Comparison of ENCODE assay signal across 2 cellular contexts in the genomic region with DNA sequence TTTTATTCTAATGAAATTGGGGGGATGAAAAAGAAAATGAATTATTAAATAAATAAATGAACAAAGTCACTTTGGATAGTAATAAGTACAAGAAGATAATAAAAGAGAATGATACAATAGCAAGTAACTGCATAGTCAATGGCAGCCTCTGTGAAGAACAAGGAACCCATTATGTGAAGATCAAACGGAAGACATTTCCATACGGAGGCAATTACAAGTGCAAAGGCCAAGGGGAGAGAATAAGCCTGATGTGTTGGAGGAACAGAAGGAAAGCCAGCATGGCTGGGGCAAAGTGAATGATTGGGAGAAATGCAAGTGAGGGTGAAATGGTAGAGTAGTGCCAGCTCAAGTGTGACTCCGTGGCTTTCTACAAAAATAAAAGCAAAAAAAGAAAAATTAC.
TF ChIP-seq lines count a peak whose summit lies in the region.

No MANE protein-coding gene starts in this region.

TF ChIP-seq in HepG2, 621 proteins besides CTCF, POLR2A, EP300 and RAD21 (continues in another document):
- TF ChIP-seq ZNF12 (CRISPR knock-in tag; IDR thresholded peaks at IDR 0.05) (peak; percentile 75), FOXP1 (IDR thresholded peaks at IDR 0.05) (no peak), FOXP1 (CRISPR knock-in tag; IDR thresholded peaks at IDR 0.05) (peak; percentile 46; the same call in 1 of the 2 replicates), NRL (CRISPR knock-in tag; IDR thresholded peaks at IDR 0.05; ENCODE audit: borderline replicate concordance) (no peak), GFI1 (CRISPR knock-in tag; IDR thresholded peaks at IDR 0.05; ENCODE audit: borderline replicate concordance) (0 out of 2 replicates have a peak, but pooled peaks have one; percentile 46), NR2C2 (CRISPR knock-in tag; IDR thresholded peaks at IDR 0.05; ENCODE audit: borderline replicate concordance) (peak; percentile 48; the same call in 1 of the 2 replicates), SALL1 (CRISPR knock-in tag; IDR thresholded peaks at IDR 0.05) (peak; percentile 48; the same call in 1 of the 2 replicates), HOXA3 (CRISPR knock-in tag; IDR thresholded peaks at IDR 0.05) (peak; percentile 18; the same call in 1 of the 2 replicates), ZNF614 (CRISPR knock-in tag; IDR thresholded peaks at IDR 0.05; ENCODE audit: borderline replicate concordance) (0 out of 2 replicates have a peak, but pooled peaks have one; percentile 40), ISL2 (CRISPR knock-in tag; IDR thresholded peaks at IDR 0.05) (peak; percentile 67), RCOR2 (CRISPR knock-in tag; IDR thresholded peaks at IDR 0.05) (peak; percentile 67; the same call in 1 of the 2 replicates), MIXL1 (CRISPR knock-in tag; IDR thresholded peaks at IDR 0.05) (peak; percentile 72), ZNF292 (CRISPR knock-in tag; IDR thresholded peaks at IDR 0.05; ENCODE audit: borderline replicate concordance, low read depth) (0 out of 2 replicates have a peak, but pooled peaks have one; percentile 41), ZNF792 (CRISPR knock-in tag; IDR thresholded peaks at IDR 0.05) (0 out of 2 replicates have a peak, but pooled peaks have one; percentile 34), HDAC2 (CRISPR knock-in tag; IDR thresholded peaks at IDR 0.05) (peak; percentile 80; the same call in 1 of the 2 replicates), ZNF879 (CRISPR knock-in tag; IDR thresholded peaks at IDR 0.05) (no peak), PPARG (CRISPR knock-in tag; conservative IDR thresholded peaks at IDR 0.05) (0 out of 2 replicates have a peak, but pooled peaks have one; percentile 79), TEAD3 (CRISPR knock-in tag; optimal IDR thresholded peaks at IDR 0.05; ENCODE audit: borderline replicate concordance) (peak; percentile 47), ZFX (CRISPR knock-in tag; IDR thresholded peaks at IDR 0.05; ENCODE audit: low read depth) (0 out of 2 replicates have a peak, but pooled peaks have one; percentile 24), FOXJ3 (CRISPR knock-in tag; IDR thresholded peaks at IDR 0.05; ENCODE audit: borderline replicate concordance) (peak; percentile 47; the same call in 1 of the 2 replicates), KLF12 (CRISPR knock-in tag; IDR thresholded peaks at IDR 0.05; ENCODE audit: borderline replicate concordance) (no peak), NCOA2 (CRISPR knock-in tag; IDR thresholded peaks at IDR 0.05) (peak; percentile 62; the same call in 1 of the 2 replicates), ZNF644 (CRISPR knock-in tag; IDR thresholded peaks at IDR 0.05; ENCODE audit: low read depth) (peak; percentile 98), POGZ (CRISPR knock-in tag; IDR thresholded peaks at IDR 0.05) (peak; percentile 71; the same call in 1 of the 2 replicates), FOSL2 (CRISPR knock-in tag; IDR thresholded peaks at IDR 0.05) (0 out of 2 replicates have a peak, but pooled peaks have one; percentile 32), JUN (CRISPR knock-in tag; IDR thresholded peaks at IDR 0.05) (no peak), ZNF260 (CRISPR knock-in tag; IDR thresholded peaks at IDR 0.05; ENCODE audit: borderline replicate concordance, low read depth) (no peak), CREM (IDR thresholded peaks at IDR 0.05) (peak; percentile 53; the same call in 1 of the 2 replicates), CREM (CRISPR knock-in tag; IDR thresholded peaks at IDR 0.05) (no peak), TBX2 (CRISPR knock-in tag; IDR thresholded peaks at IDR 0.05; ENCODE audit: borderline replicate concordance) (peak; percentile 25; the same call in 1 of the 2 replicates)
- TF ChIP-seq, protein P1, sequence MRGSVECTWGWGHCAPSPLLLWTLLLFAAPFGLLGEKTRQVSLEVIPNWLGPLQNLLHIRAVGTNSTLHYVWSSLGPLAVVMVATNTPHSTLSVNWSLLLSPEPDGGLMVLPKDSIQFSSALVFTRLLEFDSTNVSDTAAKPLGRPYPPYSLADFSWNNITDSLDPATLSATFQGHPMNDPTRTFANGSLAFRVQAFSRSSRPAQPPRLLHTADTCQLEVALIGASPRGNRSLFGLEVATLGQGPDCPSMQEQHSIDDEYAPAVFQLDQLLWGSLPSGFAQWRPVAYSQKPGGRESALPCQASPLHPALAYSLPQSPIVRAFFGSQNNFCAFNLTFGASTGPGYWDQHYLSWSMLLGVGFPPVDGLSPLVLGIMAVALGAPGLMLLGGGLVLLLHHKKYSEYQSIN (CRISPR knock-in tag; IDR thresholded peaks at IDR 0.05; ENCODE audit: borderline replicate concordance) = no peak
- TF ChIP-seq, protein P2, sequence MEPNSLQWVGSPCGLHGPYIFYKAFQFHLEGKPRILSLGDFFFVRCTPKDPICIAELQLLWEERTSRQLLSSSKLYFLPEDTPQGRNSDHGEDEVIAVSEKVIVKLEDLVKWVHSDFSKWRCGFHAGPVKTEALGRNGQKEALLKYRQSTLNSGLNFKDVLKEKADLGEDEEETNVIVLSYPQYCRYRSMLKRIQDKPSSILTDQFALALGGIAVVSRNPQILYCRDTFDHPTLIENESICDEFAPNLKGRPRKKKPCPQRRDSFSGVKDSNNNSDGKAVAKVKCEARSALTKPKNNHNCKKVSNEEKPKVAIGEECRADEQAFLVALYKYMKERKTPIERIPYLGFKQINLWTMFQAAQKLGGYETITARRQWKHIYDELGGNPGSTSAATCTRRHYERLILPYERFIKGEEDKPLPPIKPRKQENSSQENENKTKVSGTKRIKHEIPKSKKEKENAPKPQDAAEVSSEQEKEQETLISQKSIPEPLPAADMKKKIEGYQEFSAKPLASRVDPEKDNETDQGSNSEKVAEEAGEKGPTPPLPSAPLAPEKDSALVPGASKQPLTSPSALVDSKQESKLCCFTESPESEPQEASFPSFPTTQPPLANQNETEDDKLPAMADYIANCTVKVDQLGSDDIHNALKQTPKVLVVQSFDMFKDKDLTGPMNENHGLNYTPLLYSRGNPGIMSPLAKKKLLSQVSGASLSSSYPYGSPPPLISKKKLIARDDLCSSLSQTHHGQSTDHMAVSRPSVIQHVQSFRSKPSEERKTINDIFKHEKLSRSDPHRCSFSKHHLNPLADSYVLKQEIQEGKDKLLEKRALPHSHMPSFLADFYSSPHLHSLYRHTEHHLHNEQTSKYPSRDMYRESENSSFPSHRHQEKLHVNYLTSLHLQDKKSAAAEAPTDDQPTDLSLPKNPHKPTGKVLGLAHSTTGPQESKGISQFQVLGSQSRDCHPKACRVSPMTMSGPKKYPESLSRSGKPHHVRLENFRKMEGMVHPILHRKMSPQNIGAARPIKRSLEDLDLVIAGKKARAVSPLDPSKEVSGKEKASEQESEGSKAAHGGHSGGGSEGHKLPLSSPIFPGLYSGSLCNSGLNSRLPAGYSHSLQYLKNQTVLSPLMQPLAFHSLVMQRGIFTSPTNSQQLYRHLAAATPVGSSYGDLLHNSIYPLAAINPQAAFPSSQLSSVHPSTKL (CRISPR knock-in tag; IDR thresholded peaks at IDR 0.05) = peak; percentile 78

TF ChIP-seq in WTC11, 78 proteins besides CTCF, POLR2A, EP300 and RAD21:
- TF ChIP-seq GABPB1 (CRISPR knock-in tag; IDR thresholded peaks at IDR 0.05) (no peak), HMGA2 (CRISPR knock-in tag; IDR thresholded peaks at IDR 0.05) (peak; percentile 25; the same call in 1 of the 2 replicates), ZNF416 (CRISPR knock-in tag; IDR thresholded peaks at IDR 0.05) (no peak), MYBL2 (CRISPR knock-in tag; IDR thresholded peaks at IDR 0.05) (no peak), ZNF396 (CRISPR knock-in tag; IDR thresholded peaks at IDR 0.05; ENCODE audit: borderline replicate concordance) (no peak)
- TF ChIP-seq, protein P3, sequence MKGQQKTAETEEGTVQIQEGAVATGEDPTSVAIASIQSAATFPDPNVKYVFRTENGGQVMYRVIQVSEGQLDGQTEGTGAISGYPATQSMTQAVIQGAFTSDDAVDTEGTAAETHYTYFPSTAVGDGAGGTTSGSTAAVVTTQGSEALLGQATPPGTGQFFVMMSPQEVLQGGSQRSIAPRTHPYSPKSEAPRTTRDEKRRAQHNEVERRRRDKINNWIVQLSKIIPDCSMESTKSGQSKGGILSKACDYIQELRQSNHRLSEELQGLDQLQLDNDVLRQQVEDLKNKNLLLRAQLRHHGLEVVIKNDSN (CRISPR knock-in tag; IDR thresholded peaks at IDR 0.05) = no peak
- TF ChIP-seq, protein P4, sequence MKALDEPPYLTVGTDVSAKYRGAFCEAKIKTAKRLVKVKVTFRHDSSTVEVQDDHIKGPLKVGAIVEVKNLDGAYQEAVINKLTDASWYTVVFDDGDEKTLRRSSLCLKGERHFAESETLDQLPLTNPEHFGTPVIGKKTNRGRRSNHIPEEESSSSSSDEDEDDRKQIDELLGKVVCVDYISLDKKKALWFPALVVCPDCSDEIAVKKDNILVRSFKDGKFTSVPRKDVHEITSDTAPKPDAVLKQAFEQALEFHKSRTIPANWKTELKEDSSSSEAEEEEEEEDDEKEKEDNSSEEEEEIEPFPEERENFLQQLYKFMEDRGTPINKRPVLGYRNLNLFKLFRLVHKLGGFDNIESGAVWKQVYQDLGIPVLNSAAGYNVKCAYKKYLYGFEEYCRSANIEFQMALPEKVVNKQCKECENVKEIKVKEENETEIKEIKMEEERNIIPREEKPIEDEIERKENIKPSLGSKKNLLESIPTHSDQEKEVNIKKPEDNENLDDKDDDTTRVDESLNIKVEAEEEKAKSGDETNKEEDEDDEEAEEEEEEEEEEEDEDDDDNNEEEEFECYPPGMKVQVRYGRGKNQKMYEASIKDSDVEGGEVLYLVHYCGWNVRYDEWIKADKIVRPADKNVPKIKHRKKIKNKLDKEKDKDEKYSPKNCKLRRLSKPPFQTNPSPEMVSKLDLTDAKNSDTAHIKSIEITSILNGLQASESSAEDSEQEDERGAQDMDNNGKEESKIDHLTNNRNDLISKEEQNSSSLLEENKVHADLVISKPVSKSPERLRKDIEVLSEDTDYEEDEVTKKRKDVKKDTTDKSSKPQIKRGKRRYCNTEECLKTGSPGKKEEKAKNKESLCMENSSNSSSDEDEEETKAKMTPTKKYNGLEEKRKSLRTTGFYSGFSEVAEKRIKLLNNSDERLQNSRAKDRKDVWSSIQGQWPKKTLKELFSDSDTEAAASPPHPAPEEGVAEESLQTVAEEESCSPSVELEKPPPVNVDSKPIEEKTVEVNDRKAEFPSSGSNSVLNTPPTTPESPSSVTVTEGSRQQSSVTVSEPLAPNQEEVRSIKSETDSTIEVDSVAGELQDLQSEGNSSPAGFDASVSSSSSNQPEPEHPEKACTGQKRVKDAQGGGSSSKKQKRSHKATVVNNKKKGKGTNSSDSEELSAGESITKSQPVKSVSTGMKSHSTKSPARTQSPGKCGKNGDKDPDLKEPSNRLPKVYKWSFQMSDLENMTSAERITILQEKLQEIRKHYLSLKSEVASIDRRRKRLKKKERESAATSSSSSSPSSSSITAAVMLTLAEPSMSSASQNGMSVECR (CRISPR knock-in tag; IDR thresholded peaks at IDR 0.05; ENCODE audit: borderline replicate concordance) = no peak
- TF ChIP-seq, protein P5, sequence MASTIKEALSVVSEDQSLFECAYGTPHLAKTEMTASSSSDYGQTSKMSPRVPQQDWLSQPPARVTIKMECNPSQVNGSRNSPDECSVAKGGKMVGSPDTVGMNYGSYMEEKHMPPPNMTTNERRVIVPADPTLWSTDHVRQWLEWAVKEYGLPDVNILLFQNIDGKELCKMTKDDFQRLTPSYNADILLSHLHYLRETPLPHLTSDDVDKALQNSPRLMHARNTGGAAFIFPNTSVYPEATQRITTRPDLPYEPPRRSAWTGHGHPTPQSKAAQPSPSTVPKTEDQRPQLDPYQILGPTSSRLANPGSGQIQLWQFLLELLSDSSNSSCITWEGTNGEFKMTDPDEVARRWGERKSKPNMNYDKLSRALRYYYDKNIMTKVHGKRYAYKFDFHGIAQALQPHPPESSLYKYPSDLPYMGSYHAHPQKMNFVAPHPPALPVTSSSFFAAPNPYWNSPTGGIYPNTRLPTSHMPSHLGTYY (CRISPR knock-in tag; IDR thresholded peaks at IDR 0.05) = no peak
